ENCODE assay signal across 8 cellular contexts in the genomic region with DNA sequence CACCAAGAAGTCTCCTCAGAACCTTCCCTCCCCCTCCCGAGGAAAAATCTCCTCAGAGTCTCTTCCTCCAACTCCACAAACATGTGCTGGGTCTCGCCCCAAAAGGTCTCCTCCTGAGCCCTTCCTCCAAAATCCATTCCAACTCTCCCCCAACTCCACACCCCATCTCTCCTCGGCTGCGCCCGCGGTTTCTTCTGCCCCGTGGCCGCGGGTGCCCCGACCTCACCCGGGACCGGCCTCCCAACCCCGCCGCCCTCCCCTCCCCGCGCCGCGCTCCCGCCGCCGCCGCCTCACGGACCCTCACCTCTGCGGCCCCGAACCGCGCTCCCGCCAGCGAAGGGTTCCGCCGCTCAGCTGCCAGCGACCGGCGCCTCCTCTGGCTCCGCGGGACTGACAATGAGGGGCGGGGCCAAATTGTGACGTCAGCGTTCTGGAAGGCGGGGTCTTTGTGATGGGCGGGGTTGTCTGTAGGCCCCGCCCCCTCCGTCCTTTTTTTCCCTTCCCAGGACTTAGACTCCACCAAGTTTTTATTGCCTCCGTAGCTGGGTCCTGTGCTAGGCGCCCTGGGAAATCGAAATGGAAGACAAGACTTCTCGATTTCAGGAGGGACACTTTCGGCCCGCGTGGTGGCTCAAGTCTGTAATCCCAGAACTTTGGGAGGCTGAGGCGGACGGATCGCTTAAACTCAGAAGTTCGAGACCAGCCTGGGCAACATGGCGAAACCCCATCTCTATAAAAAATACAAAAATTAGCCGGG. TPM values are rescaled to one million over a fixed set of nuclear protein-coding genes. Genes with fewer than 3 reads are reported as not detected.
DNase-seq lines count a peak whose midpoint lies in the region; ATAC-seq and TF ChIP-seq lines count a peak whose summit lies in the region.

A gene (minus strand): TSS at position 395 of the 757 bp plus-strand sequence.

- DNase-seq in CD4-positive, alpha-beta T cell: peak; percentile 81 to 95 (median 83)
- DNase-seq in LNCaP clone FGC (ENCODE audit: low read depth): no peak
- DNase-seq in SK-MEL-5 (ENCODE audit: low read depth, low spot score): peak; percentile 75
- peak; percentile 82 to 92 (median 88) for DNase-seq in activated naive CD4-positive, alpha-beta T cell (lab: John Stamatoyannopoulos, UW)
- DNase-seq in fibroblast of villous mesenchyme (ENCODE audit: low read depth): peak; percentile 96
- DNase-seq in neural crest cell (ENCODE audit: low read depth, low spot score): peak; percentile 95
- peak; percentile 92 for DNase-seq in stomach

- peak in 2 of 4 donors; percentile 36 to 68 for TF ChIP-seq POLR2A in stomach (IDR thresholded peaks at IDR 0.05)

- no peak for TF ChIP-seq EP300 in stomach (IDR thresholded peaks at IDR 0.05)

- H3K27ac ChIP-seq in CD4-positive, alpha-beta T cell (ENCODE audit: low read depth, low read length): peak within 1 kb of the TSS; percentile 74
- H3K27ac ChIP-seq in stomach: peak within 1 kb of the TSS; percentile 89 to 96 (median 92)

- CTCF ChIA-PET in CD4-positive, alpha-beta T cell (lab: Charles Lee): interaction anchor here (1.2 to 3.9 kb wide), 5 partner anchors 11 to 69 kb away, joined by 3 to 23 read pairs (median 8); no protein-coding TSS in a partner anchor

- H3K4me3 ChIP-seq in LNCaP clone FGC (ENCODE audit: low read depth, low read length) (peak within 1 kb of the TSS; percentile 71), fibroblast of villous mesenchyme (ENCODE audit: low read depth, low read length) (peak within 1 kb of the TSS; percentile 95), stomach (peak within 1 kb of the TSS; percentile 74 to 86 (median 77))

- 5 to 11% (median 7%) methylated on average over 43 to 56 of the region's 56 CpGs for WGBS in stomach, 5 donors

- intact Hi-C loops in CD4-positive, alpha-beta T cell (cut with DNase I, micrococcal nuclease): loop anchor here (1.0 to 10.0 kb wide), 4 partner anchors 51 to 196 kb away; a partner anchor contains a TSS
- intact Hi-C loops in stomach (cut with DNase I; ENCODE audit: low total_unique reads): no loop called here

- no peaks in the 10 kb centered on the region for H3K36me3 ChIP-seq in stomach

- peaks cover 45% of the 10 kb centered on the region for H3K4me1 Mint-ChIP-seq in CD4-positive, alpha-beta T cell (ENCODE audit: low read depth)
- peaks cover 34% of the 10 kb centered on the region for H3K4me1 Mint-ChIP-seq in neural crest cell

- H3K9me3 ChIP-seq in CD4-positive, alpha-beta T cell (ENCODE audit: control insufficient read depth, low read length): no peaks in the 10 kb centered on the region
- no peaks in the 10 kb centered on the region for H3K9me3 ChIP-seq in stomach

- no peaks in the 10 kb centered on the region for H3K27me3 Mint-ChIP-seq in CD4-positive, alpha-beta T cell
- H3K27me3 Mint-ChIP-seq in neural crest cell (ENCODE audit: low read depth): no peaks in the 10 kb centered on the region

- H3K4me1 ChIP-seq in stomach: peaks cover 8 to 48% (median 21%) of the 10 kb centered on the region in 4 donors

- H3K27me3 ChIP-seq in CD4-positive, alpha-beta T cell (ENCODE audit: control insufficient read depth, insufficient read depth, low read length): no peaks in the 10 kb centered on the region
- H3K27me3 ChIP-seq in stomach: no peaks in the 10 kb centered on the region

- H3K9me3 Mint-ChIP-seq in CD4-positive, alpha-beta T cell: no peaks in the 10 kb centered on the region
- no peaks in the 10 kb centered on the region for H3K9me3 Mint-ChIP-seq in neural crest cell

- in situ Hi-C loops in SK-MEL-5 (cut with HindIII; ENCODE audit: low pct_unique_long_range_greater_than_20kb, low sequenced_read_pairs): no loop called here

- POLR2A ChIA-PET in CD4-positive, alpha-beta T cell (lab: Charles Lee): interaction anchor here (0.7 to 2.3 kb wide), 8 partner anchors 15 to 176 kb away, joined by 3 to 12 read pairs (median 4); a partner anchor contains a TSS

- H3K4me3 Mint-ChIP-seq in CD4-positive, alpha-beta T cell: peak within 1 kb of the TSS; percentile 97
- peak within 1 kb of the TSS; percentile 98 for H3K4me3 Mint-ChIP-seq in neural crest cell

- peak; percentile 90 for ATAC-seq in CD4-positive, alpha-beta T cell (ENCODE audit: poor library complexity)
- ATAC-seq in GM21381 (IDR thresholded peaks at IDR 0.05; ENCODE audit: unreplicated experiment): peak; percentile 72

- no peak for TF ChIP-seq CTCF in CD4-positive, alpha-beta T cell (IDR thresholded peaks at IDR 0.05)
- TF ChIP-seq CTCF in LNCaP clone FGC (IDR thresholded peaks at IDR 0.05; ENCODE audit: control insufficient read depth, extremely low read depth, insufficient read depth) (no peak), fibroblast of villous mesenchyme (IDR thresholded peaks at IDR 0.05; ENCODE audit: insufficient read depth, low read depth, low read length) (no peak), neural crest cell (conservative IDR thresholded peaks at IDR 0.05) (no peak), stomach (IDR thresholded peaks at IDR 0.05) (no peak)

- peak within 1 kb of the TSS; percentile 79 for H3K27ac Mint-ChIP-seq in CD4-positive, alpha-beta T cell
- H3K27ac Mint-ChIP-seq in neural crest cell (ENCODE audit: unreplicated experiment): peak within 1 kb of the TSS; percentile 99

- H3K36me3 Mint-ChIP-seq in CD4-positive, alpha-beta T cell (ENCODE audit: low read depth): no peaks in the 10 kb centered on the region
- no peaks in the 10 kb centered on the region for H3K36me3 Mint-ChIP-seq in neural crest cell (ENCODE audit: low read depth)

RNA-seq across cellular contexts. Expression of the gene that starts here (rescaled TPM):
- total RNA-seq in CD4-positive, alpha-beta T cell: 10 to 100 TPM; 20.1 to 23.7 TPM
- total RNA-seq in SK-MEL-5 (2014; rRNA removed; shearing (Covaris generic)): 13.2 and 15.0 TPM in 2 replicates
- 7.5 and 12.8 TPM in 2 replicates for polyA plus RNA-seq in SK-MEL-5 (2015; cell fraction: cytosol; rRNA removed)
- polyA plus RNA-seq in SK-MEL-5 (2015; cell fraction: nucleus; rRNA removed): 10.5 and 12.2 TPM in 2 replicates
- total RNA-seq in fibroblast of villous mesenchyme: 44.1 and 55.3 TPM in 2 replicates
- 31.3 and 31.4 TPM in 2 replicates for total RNA-seq in neural crest cell
- total RNA-seq in stomach: 10 to 100 TPM; 12.5 to 20.4 (median 19.3) TPM
- 1 to 10 TPM; 2.6 to 4.9 (median 3.7) TPM for polyA plus RNA-seq in stomach
